8 cellular contexts compared by ENCODE assay signal in genomic region chr16:47523342-47524006, GRCh38.
DNase-seq lines count a peak whose midpoint lies in the region; ATAC-seq and TF ChIP-seq lines count a peak whose summit lies in the region.

No MANE protein-coding gene starts in this region.

- no peaks in the 10 kb centered on the region for H3F3A ChIP-seq in PC-9 (ENCODE audit: insufficient read depth, low read depth)

- H3K4me1 ChIP-seq in PC-9 (replicated peaks; ENCODE audit: insufficient read depth): no peaks in the 10 kb centered on the region

- no peak overlapping the region for H3K4me3 ChIP-seq in PC-9

- H3K9me2 ChIP-seq in PC-9 (ENCODE audit: insufficient read depth): no peaks in the 10 kb centered on the region

- H3K79me2 ChIP-seq in PC-9 (ENCODE audit: low read depth): no peaks in the 10 kb centered on the region

- H3K27me3 ChIP-seq in PC-9 (ENCODE audit: insufficient read depth, low read depth): no peaks in the 10 kb centered on the region

- peaks cover 6% of the 10 kb centered on the region for H3K9me3 Mint-ChIP-seq in activated naive CD8-positive, alpha-beta T cell treated with anti-CD3 and anti-CD28 coated beads, Interleukin-2, amount 50 U/mL, for 24 hours
- H3K9me3 Mint-ChIP-seq in activated naive CD8-positive, alpha-beta T cell treated with anti-CD3 and anti-CD28 coated beads for 36 hours: peaks cover 4% of the 10 kb centered on the region
- H3K9me3 Mint-ChIP-seq in stimulated activated effector memory CD8-positive, alpha-beta T cell treated with anti-CD3 and anti-CD28 coated beads, Interleukin-12 subunit alpha, Interleukin-12 subunit beta, amount 100 ng/mL, for 72 hours: no peaks in the 10 kb centered on the region
- H3K9me3 Mint-ChIP-seq in activated T-helper 1 cell treated with anti-CD3 and anti-CD28 coated beads, Interleukin-12 subunit alpha, Interleukin-12 subunit beta, Interleukin-2, Interleukin-4 antibody, amounts not matched to agents 30 ng/mL and 10 ng/mL and 1 ng/mL, durations not matched to agents 14 hours and 24 hours and 36 hours: peaks cover 6% of the 10 kb centered on the region

- peak overlapping the region; percentile 0 for H3K27ac Mint-ChIP-seq in activated naive CD8-positive, alpha-beta T cell treated with anti-CD3 and anti-CD28 coated beads, Interleukin-2, amount 50 U/mL, for 24 hours
- H3K27ac Mint-ChIP-seq in activated naive CD8-positive, alpha-beta T cell treated with anti-CD3 and anti-CD28 coated beads for 36 hours: no peak overlapping the region
- H3K27ac Mint-ChIP-seq in stimulated activated effector memory CD8-positive, alpha-beta T cell treated with anti-CD3 and anti-CD28 coated beads, Interleukin-12 subunit alpha, Interleukin-12 subunit beta, amount 100 ng/mL, for 72 hours: peak overlapping the region; percentile 64
- no peak overlapping the region for H3K27ac Mint-ChIP-seq in activated T-helper 1 cell treated with anti-CD3 and anti-CD28 coated beads, Interleukin-12 subunit alpha, Interleukin-12 subunit beta, Interleukin-2, Interleukin-4 antibody, amounts not matched to agents 30 ng/mL and 10 ng/mL and 1 ng/mL, durations not matched to agents 14 hours and 24 hours and 36 hours

- POLR2A ChIA-PET in PC-9 (lab: Charles Lee; ENCODE audit: unreplicated experiment): interaction anchor here (0.6 kb wide), 1 partner anchor 11 kb away, joined by 6 read pairs; no protein-coding TSS in a partner anchor

- H3K36me3 Mint-ChIP-seq in activated naive CD8-positive, alpha-beta T cell treated with anti-CD3 and anti-CD28 coated beads, Interleukin-2, amount 50 U/mL, for 24 hours (ENCODE audit: low read depth): peaks cover 25% of the 10 kb centered on the region
- H3K36me3 Mint-ChIP-seq in activated naive CD8-positive, alpha-beta T cell treated with anti-CD3 and anti-CD28 coated beads for 36 hours: peaks cover 39% of the 10 kb centered on the region
- no peaks in the 10 kb centered on the region for H3K36me3 Mint-ChIP-seq in stimulated activated effector memory CD8-positive, alpha-beta T cell treated with anti-CD3 and anti-CD28 coated beads, Interleukin-12 subunit alpha, Interleukin-12 subunit beta, amount 100 ng/mL, for 72 hours
- peaks cover 3% of the 10 kb centered on the region for H3K36me3 Mint-ChIP-seq in activated T-helper 1 cell treated with anti-CD3 and anti-CD28 coated beads, Interleukin-12 subunit alpha, Interleukin-12 subunit beta, Interleukin-2, Interleukin-4 antibody, amounts not matched to agents 30 ng/mL and 10 ng/mL and 1 ng/mL, durations not matched to agents 14 hours and 24 hours and 36 hours (ENCODE audit: low read depth)

- BruUV-seq in PC-9 (replicated peaks; lab: Mats Ljungman, UMichigan): no TSS peak

- no peaks in the 10 kb centered on the region for H3K9me3 ChIP-seq in PC-9 (ENCODE audit: insufficient read depth, low read depth)

- no peak for TF ChIP-seq CTCF in PC-9 (conservative IDR thresholded peaks at IDR 0.05)

- no peak for ATAC-seq in activated naive CD8-positive, alpha-beta T cell treated with anti-CD3 and anti-CD28 coated beads, Interleukin-2, amount 50 U/mL, for 24 hours
- peak; percentile 99 for ATAC-seq in HG02981 (IDR thresholded peaks at IDR 0.05; ENCODE audit: unreplicated experiment)
- peak; percentile 55 for ATAC-seq in stimulated activated effector memory CD8-positive, alpha-beta T cell treated with anti-CD3 and anti-CD28 coated beads, Interleukin-12 subunit alpha, Interleukin-12 subunit beta, amount 100 ng/mL, for 72 hours

- intact Hi-C loops in activated T-helper 1 cell treated with anti-CD3 and anti-CD28 coated beads, Interleukin-12 subunit alpha, Interleukin-12 subunit beta, Interleukin-2, Interleukin-4 antibody, amounts not matched to agents 30 ng/mL and 10 ng/mL and 1 ng/mL, durations not matched to agents 14 hours and 24 hours and 36 hours (cut with micrococcal nuclease): no loop called here
- intact Hi-C loops in PC-9 (cut with micrococcal nuclease; ENCODE audit: unreplicated experiment): no loop called here

- no peaks in the 10 kb centered on the region for H4K20me1 ChIP-seq in PC-9 (ENCODE audit: insufficient read depth)

- peaks cover 13% of the 10 kb centered on the region for H3K4me1 Mint-ChIP-seq in activated naive CD8-positive, alpha-beta T cell treated with anti-CD3 and anti-CD28 coated beads, Interleukin-2, amount 50 U/mL, for 24 hours
- peaks cover 7% of the 10 kb centered on the region for H3K4me1 Mint-ChIP-seq in activated naive CD8-positive, alpha-beta T cell treated with anti-CD3 and anti-CD28 coated beads for 36 hours
- peaks cover 18% of the 10 kb centered on the region for H3K4me1 Mint-ChIP-seq in stimulated activated effector memory CD8-positive, alpha-beta T cell treated with anti-CD3 and anti-CD28 coated beads, Interleukin-12 subunit alpha, Interleukin-12 subunit beta, amount 100 ng/mL, for 72 hours
- H3K4me1 Mint-ChIP-seq in activated T-helper 1 cell treated with anti-CD3 and anti-CD28 coated beads, Interleukin-12 subunit alpha, Interleukin-12 subunit beta, Interleukin-2, Interleukin-4 antibody, amounts not matched to agents 30 ng/mL and 10 ng/mL and 1 ng/mL, durations not matched to agents 14 hours and 24 hours and 36 hours (ENCODE audit: low read depth): peaks cover 13% of the 10 kb centered on the region

- no peaks in the 10 kb centered on the region for H3K27me3 Mint-ChIP-seq in activated naive CD8-positive, alpha-beta T cell treated with anti-CD3 and anti-CD28 coated beads, Interleukin-2, amount 50 U/mL, for 24 hours
- no peaks in the 10 kb centered on the region for H3K27me3 Mint-ChIP-seq in activated naive CD8-positive, alpha-beta T cell treated with anti-CD3 and anti-CD28 coated beads for 36 hours
- H3K27me3 Mint-ChIP-seq in activated T-helper 1 cell treated with anti-CD3 and anti-CD28 coated beads, Interleukin-12 subunit alpha, Interleukin-12 subunit beta, Interleukin-2, Interleukin-4 antibody, amounts not matched to agents 30 ng/mL and 10 ng/mL and 1 ng/mL, durations not matched to agents 14 hours and 24 hours and 36 hours (ENCODE audit: insufficient read depth): no peaks in the 10 kb centered on the region

- H3K27ac ChIP-seq in PC-9: no peak overlapping the region

- no peaks in the 10 kb centered on the region for H3K36me3 ChIP-seq in PC-9 (ENCODE audit: low read depth)

- no peak overlapping the region for H3K4me2 ChIP-seq in PC-9

- DNase-seq in activated naive CD8-positive, alpha-beta T cell treated with anti-CD3 and anti-CD28 coated beads, Interleukin-2, amount 50 U/mL, for 24 hours: no peak
- DNase-seq in activated naive CD8-positive, alpha-beta T cell treated with anti-CD3 and anti-CD28 coated beads for 36 hours: no peak
- DNase-seq in SKM-1 treated with dmso at 0.1 percent for 144 hours (lab: John Stamatoyannopoulos, UW; ENCODE audit: unreplicated experiment) (peak; percentile 29), PC-9 (no peak)
- no peak for DNase-seq in stimulated activated effector memory CD8-positive, alpha-beta T cell treated with anti-CD3 and anti-CD28 coated beads, Interleukin-12 subunit alpha, Interleukin-12 subunit beta, amount 100 ng/mL, for 72 hours (ENCODE audit: low spot score in 2 of 2)
- DNase-seq in activated T-helper 1 cell treated with anti-CD3 and anti-CD28 coated beads, Interleukin-12 subunit alpha, Interleukin-12 subunit beta, Interleukin-2, Interleukin-4 antibody, amounts not matched to agents 30 ng/mL and 10 ng/mL and 1 ng/mL, durations not matched to agents 14 hours and 24 hours and 36 hours (ENCODE audit: low spot score): no peak
- DNase-seq in effector CD8-positive, alpha-beta T cell (lab: John Stamatoyannopoulos, UW): no peak

- CTCF ChIA-PET in PC-9 (lab: Charles Lee): no interaction called here

- H2AFZ ChIP-seq in PC-9: no peak overlapping the region

- H3K4me3 Mint-ChIP-seq in activated naive CD8-positive, alpha-beta T cell treated with anti-CD3 and anti-CD28 coated beads, Interleukin-2, amount 50 U/mL, for 24 hours: no peak overlapping the region
- no peak overlapping the region for H3K4me3 Mint-ChIP-seq in activated naive CD8-positive, alpha-beta T cell treated with anti-CD3 and anti-CD28 coated beads for 36 hours
- no peak overlapping the region for H3K4me3 Mint-ChIP-seq in stimulated activated effector memory CD8-positive, alpha-beta T cell treated with anti-CD3 and anti-CD28 coated beads, Interleukin-12 subunit alpha, Interleukin-12 subunit beta, amount 100 ng/mL, for 72 hours
- no peak overlapping the region for H3K4me3 Mint-ChIP-seq in activated T-helper 1 cell treated with anti-CD3 and anti-CD28 coated beads, Interleukin-12 subunit alpha, Interleukin-12 subunit beta, Interleukin-2, Interleukin-4 antibody, amounts not matched to agents 30 ng/mL and 10 ng/mL and 1 ng/mL, durations not matched to agents 14 hours and 24 hours and 36 hours

Comparison
In these comparisons a context has a peak if more than half of its experiments do, and no peak if none do; other contexts are left out.
1. H3K27ac Mint-ChIP-seq: peak in activated naive CD8-positive, alpha-beta T cell treated with anti-CD3 and anti-CD28 coated beads, Interleukin-2, amount 50 U/mL, for 24 hours (single experiment) and stimulated activated effector memory CD8-positive, alpha-beta T cell treated with anti-CD3 and anti-CD28 coated beads, Interleukin-12 subunit alpha, Interleukin-12 subunit beta, amount 100 ng/mL, for 72 hours (single experiment); none in activated naive CD8-positive, alpha-beta T cell treated with anti-CD3 and anti-CD28 coated beads for 36 hours (single experiment) and activated T-helper 1 cell treated with anti-CD3 and anti-CD28 coated beads, Interleukin-12 subunit alpha, Interleukin-12 subunit beta, Interleukin-2, Interleukin-4 antibody, amounts not matched to agents 30 ng/mL and 10 ng/mL and 1 ng/mL, durations not matched to agents 14 hours and 24 hours and 36 hours (single experiment).